In the genomic region with DNA sequence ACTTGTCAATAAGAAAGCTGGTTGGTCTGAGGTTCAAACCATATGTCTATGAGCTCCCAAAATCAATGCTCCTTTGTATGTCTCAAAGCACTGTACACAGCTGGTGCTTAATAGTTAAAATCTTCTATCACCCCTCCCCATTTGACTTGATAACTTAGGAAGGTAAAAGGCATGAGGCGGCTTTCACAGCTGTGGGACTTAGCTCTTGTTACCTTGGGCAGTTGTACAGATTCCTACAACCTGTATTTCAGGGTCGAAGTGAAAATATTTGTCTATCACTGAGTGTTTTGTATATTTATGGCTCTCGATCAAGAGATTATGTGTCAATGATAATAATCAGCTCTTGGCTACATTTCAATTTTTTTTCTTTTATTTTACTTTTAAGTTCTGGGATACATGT, we compare ENCODE assay signal across 1 cellular context.
TF ChIP-seq lines count a peak whose summit lies in the region.

No MANE protein-coding gene starts in this region.

TF ChIP-seq in HepG2, 621 proteins besides CTCF, POLR2A, EP300 and RAD21:
- TF ChIP-seq NBN (conservative IDR thresholded peaks at IDR 0.05) (no peak), ZGPAT (CRISPR knock-in tag; IDR thresholded peaks at IDR 0.05) (no peak), E2F5 (CRISPR knock-in tag; conservative IDR thresholded peaks at IDR 0.05) (no peak), NFAT5 (CRISPR knock-in tag; IDR thresholded peaks at IDR 0.05) (no peak), ZNF597 (CRISPR knock-in tag; IDR thresholded peaks at IDR 0.05) (no peak), CC2D1A (CRISPR knock-in tag; IDR thresholded peaks at IDR 0.05) (no peak), THAP8 (CRISPR knock-in tag; IDR thresholded peaks at IDR 0.05; ENCODE audit: borderline replicate concordance) (no peak), MXD4 (CRISPR knock-in tag; IDR thresholded peaks at IDR 0.05) (no peak), SRY (CRISPR knock-in tag; IDR thresholded peaks at IDR 0.05) (no peak), FOXM1 (CRISPR knock-in tag; IDR thresholded peaks at IDR 0.05) (no peak), ZNF20 (CRISPR knock-in tag; IDR thresholded peaks at IDR 0.05) (no peak), SMC3 (IDR thresholded peaks at IDR 0.05; ENCODE audit: low read length) (no peak), DNMT3B (CRISPR knock-in tag; conservative IDR thresholded peaks at IDR 0.05) (no peak), MEIS2 (CRISPR knock-in tag; IDR thresholded peaks at IDR 0.05) (no peak)
- TF ChIP-seq, protein P1, sequence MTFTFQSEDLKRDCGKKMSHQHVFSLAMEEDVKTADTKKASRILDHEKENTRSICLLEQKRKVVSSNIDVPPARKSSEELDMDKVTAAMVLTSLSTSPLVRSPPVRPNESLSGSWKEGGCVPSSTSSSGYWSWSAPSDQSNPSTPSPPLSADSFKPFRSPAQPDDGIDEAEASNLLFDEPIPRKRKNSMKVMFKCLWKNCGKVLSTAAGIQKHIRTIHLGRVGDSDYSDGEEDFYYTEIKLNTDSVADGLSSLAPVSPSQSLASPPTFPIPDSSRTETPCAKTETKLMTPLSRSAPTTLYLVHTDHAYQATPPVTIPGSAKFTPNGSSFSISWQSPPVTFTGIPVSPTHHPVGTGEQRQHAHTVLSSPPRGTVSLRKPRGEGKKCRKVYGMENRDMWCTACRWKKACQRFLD (CRISPR knock-in tag; IDR thresholded peaks at IDR 0.05; ENCODE audit: borderline replicate concordance): no peak
